In the genomic region with DNA sequence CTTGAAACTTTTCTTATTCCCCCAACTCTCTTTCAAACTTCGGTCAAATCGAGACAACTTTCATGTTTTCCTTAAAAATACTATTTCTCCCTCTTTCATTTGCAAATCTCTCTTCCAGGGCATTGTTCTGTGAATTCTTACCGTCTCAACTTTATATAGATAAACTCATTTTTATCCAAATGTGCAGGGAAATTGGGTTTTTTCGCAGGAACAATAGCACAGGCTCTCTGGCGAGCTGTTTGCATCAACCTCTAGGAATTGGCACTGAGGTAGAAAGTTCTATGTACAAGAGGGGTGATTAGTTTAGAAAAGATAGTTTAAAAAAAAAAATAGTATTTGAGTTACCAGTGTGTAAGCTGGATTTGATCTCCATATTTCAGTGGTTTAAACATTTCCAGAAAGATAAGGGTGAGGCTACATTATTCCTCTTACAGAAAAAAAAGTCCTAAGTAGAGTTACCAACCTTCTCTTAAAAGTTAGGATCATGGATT, we compare ENCODE assay signal across 8 cellular contexts.
DNase-seq lines count a peak whose midpoint lies in the region; ATAC-seq and TF ChIP-seq lines count a peak whose summit lies in the region.

No MANE protein-coding gene starts in this region.

- TF ChIP-seq CTCF in thoracic aorta (IDR thresholded peaks at IDR 0.05), result no peak

- H3K4me3 Mint-ChIP-seq in activated CD8-positive, alpha-beta memory T cell treated with anti-CD3 and anti-CD28 coated beads, Interleukin-2, amount 10 ng/mL, durations not matched to agents 7 days and 5 days, result peak overlapping the region; percentile 82
- H3K4me3 Mint-ChIP-seq in activated CD4-positive, alpha-beta memory T cell treated with anti-CD3 and anti-CD28 coated beads, Interleukin-2, amount 10 ng/mL, durations not matched to agents 7 days and 5 days, result peak overlapping the region; percentile 76

- H3K27me3 Mint-ChIP-seq in activated CD8-positive, alpha-beta memory T cell treated with anti-CD3 and anti-CD28 coated beads, Interleukin-2, amount 10 ng/mL, durations not matched to agents 7 days and 5 days, result peaks cover 2% of the 10 kb centered on the region
- no peaks in the 10 kb centered on the region for H3K27me3 Mint-ChIP-seq in activated CD4-positive, alpha-beta memory T cell treated with anti-CD3 and anti-CD28 coated beads, Interleukin-2, amount 10 ng/mL, durations not matched to agents 7 days and 5 days

- H3K36me3 ChIP-seq in thoracic aorta, result no peaks in the 10 kb centered on the region

- H3K36me3 Mint-ChIP-seq in activated CD8-positive, alpha-beta memory T cell treated with anti-CD3 and anti-CD28 coated beads, Interleukin-2, amount 10 ng/mL, durations not matched to agents 7 days and 5 days, result peaks cover 2% of the 10 kb centered on the region
- H3K36me3 Mint-ChIP-seq in activated CD4-positive, alpha-beta memory T cell treated with anti-CD3 and anti-CD28 coated beads, Interleukin-2, amount 10 ng/mL, durations not matched to agents 7 days and 5 days (ENCODE audit: low read depth), result peaks cover 19% of the 10 kb centered on the region

- H3K27ac ChIP-seq in thoracic aorta, result peak overlapping the region; percentile 73 to 82

- no peaks in the 10 kb centered on the region for H3K27me3 ChIP-seq in thoracic aorta (replicated peaks; ENCODE audit: insufficient read depth)

- intact Hi-C loops in left colon (cut with DNase I, micrococcal nuclease), result no loop called here

- CTCF ChIA-PET in activated CD8-positive, alpha-beta memory T cell treated with anti-CD3 and anti-CD28 coated beads, Interleukin-2, amount 10 ng/mL, durations not matched to agents 7 days and 5 days (lab: Charles Lee), result interaction anchor here (1.6 to 6.7 kb wide), 5 partner anchors 12 to 209 kb away, joined by 4 to 30 read pairs (median 15); a partner anchor contains a TSS
- CTCF ChIA-PET in activated CD4-positive, alpha-beta memory T cell treated with anti-CD3 and anti-CD28 coated beads, Interleukin-2, amount 10 ng/mL, durations not matched to agents 7 days and 5 days (lab: Charles Lee), result interaction anchor here (0.6 to 6.8 kb wide), 9 partner anchors 15 to 1602 kb away, joined by 3 to 48 read pairs (median 7); a partner anchor contains a TSS

- peak overlapping the region; percentile 98 for H3K27ac Mint-ChIP-seq in activated CD8-positive, alpha-beta memory T cell treated with anti-CD3 and anti-CD28 coated beads, Interleukin-2, amount 10 ng/mL, durations not matched to agents 7 days and 5 days
- peak overlapping the region; percentile 95 for H3K27ac Mint-ChIP-seq in activated CD4-positive, alpha-beta memory T cell treated with anti-CD3 and anti-CD28 coated beads, Interleukin-2, amount 10 ng/mL, durations not matched to agents 7 days and 5 days

- POLR2A ChIA-PET in activated CD4-positive, alpha-beta memory T cell treated with anti-CD3 and anti-CD28 coated beads, Interleukin-2, amount 10 ng/mL, durations not matched to agents 7 days and 5 days (lab: Charles Lee), result interaction anchor here (0.6 to 9.7 kb wide), 31 partner anchors 8 to 1658 kb away, joined by 3 to 833 read pairs (median 44); a partner anchor contains a TSS

- H3K4me3 ChIP-seq in iPS-11a (ENCODE audit: low read depth, low read length) (peak overlapping the region; percentile 69), thoracic aorta (peak overlapping the region; percentile 72)

- no peak for ATAC-seq in activated CD8-positive, alpha-beta memory T cell treated with anti-CD3 and anti-CD28 coated beads, Interleukin-2, amount 10 ng/mL, durations not matched to agents 7 days and 5 days
- ATAC-seq in thoracic aorta (ENCODE audit: insufficient number of reproducible peaks, low FRiP score, low read depth) (no peak), left colon (no peak), HG03457 (IDR thresholded peaks at IDR 0.05; ENCODE audit: unreplicated experiment) (no peak)

- DNase-seq in activated CD8-positive, alpha-beta memory T cell treated with anti-CD3 and anti-CD28 coated beads, Interleukin-2, amount 10 ng/mL, durations not matched to agents 7 days and 5 days, result no peak
- DNase-seq in activated CD8-positive, alpha-beta memory T cell treated with anti-CD3 and anti-CD28 coated beads, Interleukin-2, amount 50 U/mL, for 48 hours, result no peak
- DNase-seq in activated CD4-positive, alpha-beta memory T cell treated with anti-CD3 and anti-CD28 coated beads, Interleukin-2, amount 10 ng/mL, durations not matched to agents 7 days and 5 days, result no peak
- no peak for DNase-seq in thoracic aorta (ENCODE audit: low spot score)
- no peak for DNase-seq in left colon
- DNase-seq in UCSD-AML1 (lab: John Stamatoyannopoulos, UW; ENCODE audit: unreplicated experiment), result no peak

- no peaks in the 10 kb centered on the region for H3K9me3 Mint-ChIP-seq in activated CD8-positive, alpha-beta memory T cell treated with anti-CD3 and anti-CD28 coated beads, Interleukin-2, amount 10 ng/mL, durations not matched to agents 7 days and 5 days (ENCODE audit: low read depth)
- H3K9me3 Mint-ChIP-seq in activated CD4-positive, alpha-beta memory T cell treated with anti-CD3 and anti-CD28 coated beads, Interleukin-2, amount 10 ng/mL, durations not matched to agents 7 days and 5 days, result no peaks in the 10 kb centered on the region

- peaks cover 0 to 15% of the 10 kb centered on the region in 2 donors for H3K4me1 ChIP-seq in thoracic aorta (ENCODE audit: control insufficient read depth in 1 of 2, low read depth in 2 of 2)

- peaks cover 44% of the 10 kb centered on the region for H3K4me1 Mint-ChIP-seq in activated CD8-positive, alpha-beta memory T cell treated with anti-CD3 and anti-CD28 coated beads, Interleukin-2, amount 10 ng/mL, durations not matched to agents 7 days and 5 days
- peaks cover 43% of the 10 kb centered on the region for H3K4me1 Mint-ChIP-seq in activated CD4-positive, alpha-beta memory T cell treated with anti-CD3 and anti-CD28 coated beads, Interleukin-2, amount 10 ng/mL, durations not matched to agents 7 days and 5 days

- H3K9me3 ChIP-seq in thoracic aorta, result no peaks in the 10 kb centered on the region
